ENCODE assay signal across 8 cellular contexts in the genomic region with DNA sequence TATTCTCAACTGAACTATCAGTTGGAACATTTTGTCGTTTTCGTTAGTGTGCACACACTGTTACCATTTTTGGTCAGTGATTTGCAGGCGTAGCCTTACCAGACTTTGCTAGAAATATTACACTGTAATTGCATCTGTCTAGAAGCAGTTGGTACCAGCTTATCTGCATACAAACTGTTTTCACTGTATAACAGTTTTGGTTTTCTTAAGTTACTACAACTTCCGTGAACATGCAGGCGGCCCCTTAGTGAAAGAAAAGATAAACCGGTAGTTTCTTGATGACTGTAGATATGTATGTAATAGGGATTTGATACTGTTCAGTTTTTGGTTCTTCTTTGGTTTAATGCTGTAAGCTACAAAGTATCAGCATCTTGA. TPM values are rescaled to one million over a fixed set of nuclear protein-coding genes. Genes with fewer than 3 reads are reported as not detected.
DNase-seq lines count a peak whose midpoint lies in the region; ATAC-seq and TF ChIP-seq lines count a peak whose summit lies in the region.

No MANE protein-coding gene starts in this region.

- H3K23ac ChIP-seq in IMR-90 (ENCODE audit: low read depth, low read length) = peak overlapping the region; percentile 99

- intact Hi-C loops in IMR-90 (cut with micrococcal nuclease) = loop anchor here (5.0 kb wide), 1 partner anchor 36 kb away; no protein-coding TSS in a partner anchor

- peaks cover 4% of the 10 kb centered on the region for H3K9me1 ChIP-seq in IMR-90 (ENCODE audit: insufficient read depth, low read length)

- H3K4me1 ChIP-seq in IMR-90 (ENCODE audit: control insufficient read depth, insufficient read depth, low read length) = peaks cover 9% of the 10 kb centered on the region

- H3K4me3 Mint-ChIP-seq in mesothelial cell of epicardium = peak overlapping the region; percentile 89

- H3K4me3 ChIP-seq in GM12865 (ENCODE audit: low read depth, low read length) (peak overlapping the region; percentile 65), IMR-90 (ENCODE audit: insufficient read depth, low read depth, low read length) (peak overlapping the region; percentile 85), brain microvascular endothelial cell (ENCODE audit: low read depth, low read length) (peak overlapping the region; percentile 88)

- ATAC-seq in IMR-90 (ENCODE audit: low read depth) (no peak), HG02970 (IDR thresholded peaks at IDR 0.05; ENCODE audit: low FRiP score, unreplicated experiment) (no peak)

- H3K4me2 ChIP-seq in IMR-90 (ENCODE audit: low read depth, low read length) = peak overlapping the region; percentile 73

- H3K9me3 ChIP-seq in IMR-90 (ENCODE audit: control insufficient read depth, insufficient read depth, low read length) = no peaks in the 10 kb centered on the region

- H4K20me1 ChIP-seq in IMR-90 (ENCODE audit: insufficient read depth, low read length) = peaks cover 58% of the 10 kb centered on the region

- no peak overlapping the region for H2BK15ac ChIP-seq in IMR-90 (ENCODE audit: low read depth, low read length)

- no peak for TF ChIP-seq POLR2A in IMR-90 (IDR thresholded peaks at IDR 0.05; ENCODE audit: low read depth, low read length)

- no peak overlapping the region for H2BK20ac ChIP-seq in IMR-90 (ENCODE audit: low read depth, low read length)

- H3K27me3 Mint-ChIP-seq in mesothelial cell of epicardium (ENCODE audit: low read depth) = no peaks in the 10 kb centered on the region

- no peak overlapping the region for H4K8ac ChIP-seq in IMR-90 (ENCODE audit: low read depth in 2 of 2, low read length in 2 of 2)

- peak; percentile 41 for DNase-seq in GM12865 (ENCODE audit: low read depth)
- no peak for DNase-seq in IMR-90
- DNase-seq in brain microvascular endothelial cell = no peak
- DNase-seq in mesothelial cell of epicardium (ENCODE audit: low spot score in 2 of 2, unreplicated experiment in 2 of 2) = no peak
- no peak for DNase-seq in SIG-M5 (lab: John Stamatoyannopoulos, UW)
- DNase-seq in hypothalamus (lab: John Stamatoyannopoulos, UW) = no peak
- no peak for DNase-seq in NCI-H1092 (lab: John Stamatoyannopoulos, UW)

- H3K4me1 Mint-ChIP-seq in mesothelial cell of epicardium = peaks cover 47% of the 10 kb centered on the region

- TF ChIP-seq RAD21 in IMR-90 (IDR thresholded peaks at IDR 0.05; ENCODE audit: low read length) = no peak; the same call in 1 of the 2 replicates

- no CpG with 5 or more reads among the region's 6 CpGs for WGBS in IMR-90 (ENCODE audit: extremely low coverage in 2 of 2, insufficient read length in 1 of 2), 2 experiments

- H2AFZ ChIP-seq in IMR-90 (replicated peaks; ENCODE audit: low read length, poor library complexity) = no peak overlapping the region

- H2BK5ac ChIP-seq in IMR-90 (ENCODE audit: low read depth, low read length, poor library complexity, severe bottlenecking) = peak overlapping the region; percentile 86

- dilution Hi-C loops in IMR-90 (cut with HindIII; ENCODE audit: low sequenced_read_pairs, unreplicated experiment) = no loop called here

- H3K4ac ChIP-seq in IMR-90 (ENCODE audit: low read depth, low read length) = no peak overlapping the region

- H3K36me3 Mint-ChIP-seq in mesothelial cell of epicardium = no peaks in the 10 kb centered on the region

- BruUV-seq in IMR-90 (replicated peaks; lab: Mats Ljungman, UMichigan) = no TSS peak

- H3K27me3 ChIP-seq in IMR-90 (ENCODE audit: control insufficient read depth, insufficient read depth, low read length) (no peaks in the 10 kb centered on the region), brain microvascular endothelial cell (replicated peaks) (no peaks in the 10 kb centered on the region)

- peak overlapping the region; percentile 76 for H3K9ac ChIP-seq in IMR-90 (ENCODE audit: low read depth, low read length)

- H3K36me3 ChIP-seq in IMR-90 (ENCODE audit: control insufficient read depth, insufficient read depth, low read length) (peaks cover 4% of the 10 kb centered on the region), brain microvascular endothelial cell (replicated peaks) (peaks cover 13% of the 10 kb centered on the region)

- no peak overlapping the region for H2AK9ac ChIP-seq in IMR-90 (replicated peaks; ENCODE audit: low read depth, low read length, poor library complexity)

- no peak overlapping the region for H4K5ac ChIP-seq in IMR-90 (ENCODE audit: low read depth, low read length)

- POLR2A ChIA-PET in IMR-90 (lab: Charles Lee; ENCODE audit: unreplicated experiment) = interaction anchor here (0.6 to 1.8 kb wide), 3 partner anchors 14 to 369 kb away, joined by 3 to 5 read pairs (median 5); no protein-coding TSS in a partner anchor

- CTCF ChIA-PET in IMR-90 (lab: Yijun Ruan, JAX) = interaction anchor here (1.1 to 2.2 kb wide), 6 partner anchors 9 to 37 kb away, joined by 4 to 7 read pairs (median 6); no protein-coding TSS in a partner anchor

- peak overlapping the region; percentile 86 for H3K56ac ChIP-seq in IMR-90 (ENCODE audit: extremely low read depth, insufficient read depth, low read length)

- H2BK120ac ChIP-seq in IMR-90 (ENCODE audit: low read depth, low read length) = no peak overlapping the region; the same call in 1 of the 2 replicates

- H2AK5ac ChIP-seq in IMR-90 (ENCODE audit: low read depth, low read length) = no peak overlapping the region; the same call in 1 of the 2 replicates

- H4K91ac ChIP-seq in IMR-90 (ENCODE audit: insufficient read depth, low read depth, low read length) = no peak overlapping the region

- no peaks in the 10 kb centered on the region for H3K9me3 Mint-ChIP-seq in mesothelial cell of epicardium

- H3K79me1 ChIP-seq in IMR-90 (ENCODE audit: low read depth in 1 of 2, low read length in 2 of 2) = peaks cover 8 to 35% of the 10 kb centered on the region in 2 experiments

- peak overlapping the region; percentile 67 for H3K14ac ChIP-seq in IMR-90 (replicated peaks; ENCODE audit: low read depth, low read length)

- no peak for TF ChIP-seq CTCF in GM12865 (IDR thresholded peaks at IDR 0.05; ENCODE audit: insufficient read depth, low read depth, low read length, missing control alignments)
- TF ChIP-seq CTCF in IMR-90 (conservative IDR thresholded peaks at IDR 0.05; ENCODE audit: low read depth, low read length) = no peak
- no peak for TF ChIP-seq CTCF in brain microvascular endothelial cell (IDR thresholded peaks at IDR 0.05; ENCODE audit: low read depth, low read length, missing control alignments)
- no peak for TF ChIP-seq CTCF in mesothelial cell of epicardium (IDR thresholded peaks at IDR 0.05; ENCODE audit: unreplicated experiment)

- in situ Hi-C loops in IMR-90 (cut with MboI; ENCODE audit: low sequenced_read_pairs) = loop anchor here (5.0 kb wide), 1 partner anchor 34 kb away; no protein-coding TSS in a partner anchor
- in situ Hi-C loops in brain microvascular endothelial cell (cut with HindIII; ENCODE audit: low pct_ligation_motif_present, low sequenced_read_pairs) = no loop called here

- no peak overlapping the region for H3K18ac ChIP-seq in IMR-90 (ENCODE audit: low read depth, low read length)

- H3K27ac ChIP-seq in IMR-90 (ENCODE audit: insufficient read depth, low read length) (peak overlapping the region; percentile 89; the same call in 1 of the 2 replicates), brain microvascular endothelial cell (peak overlapping the region; percentile 97)

- peak overlapping the region; percentile 99 for H3K27ac Mint-ChIP-seq in mesothelial cell of epicardium

TF ChIP-seq in IMR-90, 13 proteins besides CTCF, POLR2A, EP300 and RAD21:
- TF ChIP-seq CEBPB (IDR thresholded peaks at IDR 0.05; ENCODE audit: low read depth, low read length) (no peak), NFE2L2 (IDR thresholded peaks at IDR 0.05; ENCODE audit: low read depth, low read length) (no peak)

RNA-seq across cellular contexts. Expression of a gene that starts 1.3 kb away (rescaled TPM):
- 221 and 383 TPM in 2 replicates for total RNA-seq in IMR-90 (2012; rRNA removed)
- polyA plus RNA-seq in IMR-90 (2012; rRNA removed) = 258 and 269 TPM in 2 replicates
- polyA plus RNA-seq in IMR-90 (2012; cell fraction: cytosol; rRNA removed) = 105 and 120 TPM in 2 replicates
- polyA plus RNA-seq in IMR-90 (2012; cell fraction: nucleus; rRNA removed; ENCODE audit: low replicate concordance) = 20.5 and 87.7 TPM in 2 replicates
- 192 to 199 TPM (median 193 TPM) in 3 replicates for total RNA-seq in mesothelial cell of epicardium

RNA-seq across cellular contexts. Expression of a gene that starts 40.0 kb away (rescaled TPM):
- 1.9 and 2.0 TPM in 2 replicates for total RNA-seq in IMR-90 (2012; rRNA removed)
- 0.85 and 1.1 TPM in 2 replicates for polyA plus RNA-seq in IMR-90 (2012; rRNA removed)
- 0.78 and 1.1 TPM in 2 replicates for polyA plus RNA-seq in IMR-90 (2012; cell fraction: cytosol; rRNA removed)
- 0.57 and 1.1 TPM in 2 replicates for polyA plus RNA-seq in IMR-90 (2012; cell fraction: nucleus; rRNA removed; ENCODE audit: low replicate concordance)
- total RNA-seq in mesothelial cell of epicardium = 5.2 to 5.8 TPM (median 5.7 TPM) in 3 replicates
